ENCODE assay signal across 37 cellular contexts in the genomic region with DNA sequence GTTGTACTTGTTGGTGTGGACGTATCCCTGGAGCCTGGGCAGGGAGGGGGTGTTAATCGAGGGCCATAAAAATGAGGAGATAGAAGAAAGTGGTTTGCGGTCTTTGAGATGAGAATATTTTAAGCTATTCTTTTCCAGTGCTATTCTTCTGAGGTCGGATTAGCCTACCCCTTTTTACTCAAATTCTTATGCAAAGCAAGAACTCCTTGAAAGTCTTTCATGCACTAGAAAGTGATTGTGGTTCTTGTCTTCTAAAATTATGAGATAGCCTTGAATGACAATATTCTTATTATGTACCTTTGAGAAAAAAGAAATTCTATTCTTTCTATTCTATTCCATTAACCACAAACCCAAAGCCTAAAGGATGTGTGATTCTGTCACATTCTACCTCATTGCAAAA.
"Had no signal": no experiment of that assay in that cellular context is flagged by ENCODE, and none has a peak within 500 bp of the region (broad histone marks: within the 10 kb centered on the region; RNA-seq: fewer than 3 reads in every experiment).

No MANE protein-coding gene starts in this region.

- H3K36me3 ChIP-seq: adrenal gland, ascending aorta, brain microvascular endothelial cell, breast epithelium, cardiac muscle cell had no signal

- H3K27me3 Mint-ChIP-seq: activated naive CD4-positive, alpha-beta T cell treated with anti-CD3 and anti-CD28 coated beads, Interleukin-2, amount 10 ng/mL, durations not matched to agents 7 days and 5 days; activated naive CD4-positive, alpha-beta T cell treated with anti-CD3 and anti-CD28 coated beads, Interleukin-2, amount 50 U/mL, for 24 hours; activated naive CD8-positive, alpha-beta T cell; activated naive CD8-positive, alpha-beta T cell treated with anti-CD3 and anti-CD28 coated beads for 36 hours; activated naive CD8-positive, alpha-beta T cell treated with anti-CD3 and anti-CD28 coated beads, Interleukin-2, amount 50 U/mL, for 24 hours; activated T-cell treated with anti-CD3 and anti-CD28 coated beads, Interleukin-2, amount 50 U/mL, for 24 hours; activated T-helper 17 cell treated with anti-CD3 and anti-CD28 coated beads, Interleukin-2, amount 50 U/mL, for 72 hours; central memory CD8-positive, alpha-beta T cell had no signal

- H3K27me3 ChIP-seq: adrenal gland, ascending aorta, body of pancreas, brain microvascular endothelial cell, breast epithelium, cardiac muscle cell had no signal

- H3K4me3 Mint-ChIP-seq: activated naive CD4-positive, alpha-beta T cell treated with anti-CD3 and anti-CD28 coated beads for 36 hours; activated naive CD4-positive, alpha-beta T cell treated with anti-CD3 and anti-CD28 coated beads, Interleukin-2, amount 10 ng/mL, durations not matched to agents 7 days and 5 days; activated naive CD4-positive, alpha-beta T cell treated with anti-CD3 and anti-CD28 coated beads, Interleukin-2, amount 50 U/mL, for 24 hours; activated naive CD8-positive, alpha-beta T cell; activated naive CD8-positive, alpha-beta T cell treated with anti-CD3 and anti-CD28 coated beads for 36 hours; activated naive CD8-positive, alpha-beta T cell treated with anti-CD3 and anti-CD28 coated beads, Interleukin-2, amount 10 ng/mL, durations not matched to agents 7 days and 5 days; activated naive CD8-positive, alpha-beta T cell treated with anti-CD3 and anti-CD28 coated beads, Interleukin-2, amount 50 U/mL, for 24 hours; activated T-cell treated with anti-CD3 and anti-CD28 coated beads, Interleukin-2, amount 50 U/mL, for 24 hours; activated T-cell treated with anti-CD3 and anti-CD28 coated beads, Interleukin-2, amount 50 U/mL, for 4 hours; activated T-cell treated with anti-CD3 and anti-CD28 coated beads, Interleukin-2, amount 50 U/mL, for 72 hours; activated T-helper 1 cell treated with anti-CD3 and anti-CD28 coated beads, Interleukin-12 subunit alpha, Interleukin-12 subunit beta, Interleukin-2, Interleukin-4 antibody, amounts not matched to agents 30 ng/mL and 10 ng/mL and 1 ng/mL, durations not matched to agents 14 hours and 24 hours and 36 hours; activated T-helper 17 cell treated with anti-CD3 and anti-CD28 coated beads, Interleukin-2, amount 50 U/mL, for 72 hours; brain; central memory CD8-positive, alpha-beta T cell had no signal

- H3K4me1 ChIP-seq: adrenal gland, ascending aorta, body of pancreas, breast epithelium had no signal

- H3K36me3 Mint-ChIP-seq: activated naive CD4-positive, alpha-beta T cell treated with anti-CD3 and anti-CD28 coated beads, Interleukin-2, amount 10 ng/mL, durations not matched to agents 7 days and 5 days; activated naive CD4-positive, alpha-beta T cell treated with anti-CD3 and anti-CD28 coated beads, Interleukin-2, amount 50 U/mL, for 24 hours; activated naive CD4-positive, alpha-beta T cell treated with anti-CD3 and anti-CD28 coated beads, Interleukin-2, amount 50 U/mL, for 72 hours; activated naive CD8-positive, alpha-beta T cell; activated naive CD8-positive, alpha-beta T cell treated with anti-CD3 and anti-CD28 coated beads for 36 hours; activated naive CD8-positive, alpha-beta T cell treated with anti-CD3 and anti-CD28 coated beads, Interleukin-2, amount 10 ng/mL, durations not matched to agents 7 days and 5 days; brain had no signal

- ATAC-seq: activated naive CD4-positive, alpha-beta T cell treated with anti-CD3 and anti-CD28 coated beads, Interleukin-2, amount 50 U/mL, for 72 hours; activated naive CD8-positive, alpha-beta T cell treated with anti-CD3 and anti-CD28 coated beads, Interleukin-2, amount 50 U/mL, for 24 hours; activated T-cell treated with anti-CD3 and anti-CD28 coated beads, Interleukin-2, amount 50 U/mL, for 4 hours; activated T-cell treated with anti-CD3 and anti-CD28 coated beads, Interleukin-2, amount 50 U/mL, for 72 hours; activated T-helper 17 cell treated with anti-CD3 and anti-CD28 coated beads, Interleukin-2, amount 50 U/mL, for 72 hours; body of pancreas had no signal

- H3K9me3 Mint-ChIP-seq: activated naive CD4-positive, alpha-beta T cell treated with anti-CD3 and anti-CD28 coated beads, Interleukin-2, amount 50 U/mL, for 24 hours; activated naive CD8-positive, alpha-beta T cell treated with anti-CD3 and anti-CD28 coated beads for 36 hours; activated naive CD8-positive, alpha-beta T cell treated with anti-CD3 and anti-CD28 coated beads, Interleukin-2, amount 10 ng/mL, durations not matched to agents 7 days and 5 days; activated T-cell treated with anti-CD3 and anti-CD28 coated beads, Interleukin-2, amount 50 U/mL, for 24 hours; activated T-helper 1 cell treated with anti-CD3 and anti-CD28 coated beads, Interleukin-12 subunit alpha, Interleukin-12 subunit beta, Interleukin-2, Interleukin-4 antibody, amounts not matched to agents 30 ng/mL and 10 ng/mL and 1 ng/mL, durations not matched to agents 14 hours and 24 hours and 36 hours had no signal

- DNase-seq: activated effector memory CD4-positive, alpha-beta T cell treated with anti-CD3 and anti-CD28 coated beads, Interleukin-2, amount 50 U/mL, for 16 hours; activated effector memory CD4-positive, alpha-beta T cell treated with Interleukin-2 at 50 U/mL for 16 hours; activated gamma-delta T cell; activated gamma-delta T cell treated with Interleukin-2 at 50 U/mL for 16 hours; activated naive CD4-positive, alpha-beta T cell; activated naive CD4-positive, alpha-beta T cell treated with anti-CD3 and anti-CD28 coated beads for 36 hours; activated naive CD4-positive, alpha-beta T cell treated with anti-CD3 and anti-CD28 coated beads, Interleukin-2, amount 10 ng/mL, durations not matched to agents 7 days and 5 days; activated naive CD4-positive, alpha-beta T cell treated with anti-CD3 and anti-CD28 coated beads, Interleukin-2, amount 50 U/mL, for 16 hours; activated naive CD4-positive, alpha-beta T cell treated with Interleukin-2 at 50 U/mL for 16 hours; activated naive CD8-positive, alpha-beta T cell treated with anti-CD3 and anti-CD28 coated beads for 36 hours; activated naive CD8-positive, alpha-beta T cell treated with anti-CD3 and anti-CD28 coated beads, Interleukin-2, amount 10 ng/mL, durations not matched to agents 7 days and 5 days; activated naive CD8-positive, alpha-beta T cell treated with anti-CD3 and anti-CD28 coated beads, Interleukin-2, amount 50 U/mL, for 24 hours; activated T-cell treated with anti-CD3 and anti-CD28 coated beads, Interleukin-2, amount 50 U/mL, for 24 hours; activated T-cell treated with anti-CD3 and anti-CD28 coated beads, Interleukin-2, amount 50 U/mL, for 4 hours; activated T-cell treated with anti-CD3 and anti-CD28 coated beads, Interleukin-2, amount 50 U/mL, for 48 hours; activated T-cell treated with anti-CD3 and anti-CD28 coated beads, Interleukin-2, amount 50 U/mL, for 72 hours; adrenal gland; amniotic stem cell; amygdala; anterior cingulate cortex; aorta; body of pancreas; brain microvascular endothelial cell; caudate nucleus; central memory CD4-positive, alpha-beta T cell; cerebellar nuclear complex had no signal

- H3K27ac ChIP-seq: adrenal gland, ascending aorta, body of pancreas, brain microvascular endothelial cell, breast epithelium, cardiac muscle cell had no signal

- H3K4me3 ChIP-seq: adrenal gland, ascending aorta, body of pancreas, breast epithelium, cardiac muscle cell had no signal

- H3K9me3 ChIP-seq: adrenal gland, ascending aorta, body of pancreas, breast epithelium had no signal

- H3K4me1 Mint-ChIP-seq: activated naive CD4-positive, alpha-beta T cell treated with anti-CD3 and anti-CD28 coated beads, Interleukin-2, amount 10 ng/mL, durations not matched to agents 7 days and 5 days; activated naive CD4-positive, alpha-beta T cell treated with anti-CD3 and anti-CD28 coated beads, Interleukin-2, amount 50 U/mL, for 24 hours; activated naive CD8-positive, alpha-beta T cell treated with anti-CD3 and anti-CD28 coated beads for 36 hours; activated naive CD8-positive, alpha-beta T cell treated with anti-CD3 and anti-CD28 coated beads, Interleukin-2, amount 10 ng/mL, durations not matched to agents 7 days and 5 days; activated naive CD8-positive, alpha-beta T cell treated with anti-CD3 and anti-CD28 coated beads, Interleukin-2, amount 50 U/mL, for 24 hours; activated T-helper 17 cell treated with anti-CD3 and anti-CD28 coated beads, Interleukin-2, amount 50 U/mL, for 72 hours; brain; central memory CD8-positive, alpha-beta T cell had no signal

- H3K27ac Mint-ChIP-seq: activated naive CD4-positive, alpha-beta T cell treated with anti-CD3 and anti-CD28 coated beads for 36 hours; activated naive CD4-positive, alpha-beta T cell treated with anti-CD3 and anti-CD28 coated beads, Interleukin-2, amount 10 ng/mL, durations not matched to agents 7 days and 5 days; activated naive CD4-positive, alpha-beta T cell treated with anti-CD3 and anti-CD28 coated beads, Interleukin-2, amount 50 U/mL, for 24 hours; activated naive CD4-positive, alpha-beta T cell treated with anti-CD3 and anti-CD28 coated beads, Interleukin-2, amount 50 U/mL, for 72 hours; activated naive CD8-positive, alpha-beta T cell; activated naive CD8-positive, alpha-beta T cell treated with anti-CD3 and anti-CD28 coated beads for 36 hours; activated naive CD8-positive, alpha-beta T cell treated with anti-CD3 and anti-CD28 coated beads, Interleukin-2, amount 10 ng/mL, durations not matched to agents 7 days and 5 days; activated naive CD8-positive, alpha-beta T cell treated with anti-CD3 and anti-CD28 coated beads, Interleukin-2, amount 50 U/mL, for 24 hours; activated T-cell treated with anti-CD3 and anti-CD28 coated beads, Interleukin-2, amount 50 U/mL, for 24 hours; activated T-cell treated with anti-CD3 and anti-CD28 coated beads, Interleukin-2, amount 50 U/mL, for 72 hours; activated T-helper 1 cell treated with anti-CD3 and anti-CD28 coated beads, Interleukin-12 subunit alpha, Interleukin-12 subunit beta, Interleukin-2, Interleukin-4 antibody, amounts not matched to agents 30 ng/mL and 10 ng/mL and 1 ng/mL, durations not matched to agents 14 hours and 24 hours and 36 hours; activated T-helper 17 cell treated with anti-CD3 and anti-CD28 coated beads, Interleukin-2, amount 50 U/mL, for 72 hours; activated T-helper 2 cell treated with anti-CD3 and anti-CD28 coated beads, Interferon-gamma antibody, Interleukin-2, Interleukin-4, amounts not matched to agents 10 μg/mL and 5 μg/mL and 100 μg/mL, durations not matched to agents 14 hours and 24 hours and 36 hours; brain had no signal
